Comparison of ENCODE assay signal across 19 cellular contexts in the genomic region with DNA sequence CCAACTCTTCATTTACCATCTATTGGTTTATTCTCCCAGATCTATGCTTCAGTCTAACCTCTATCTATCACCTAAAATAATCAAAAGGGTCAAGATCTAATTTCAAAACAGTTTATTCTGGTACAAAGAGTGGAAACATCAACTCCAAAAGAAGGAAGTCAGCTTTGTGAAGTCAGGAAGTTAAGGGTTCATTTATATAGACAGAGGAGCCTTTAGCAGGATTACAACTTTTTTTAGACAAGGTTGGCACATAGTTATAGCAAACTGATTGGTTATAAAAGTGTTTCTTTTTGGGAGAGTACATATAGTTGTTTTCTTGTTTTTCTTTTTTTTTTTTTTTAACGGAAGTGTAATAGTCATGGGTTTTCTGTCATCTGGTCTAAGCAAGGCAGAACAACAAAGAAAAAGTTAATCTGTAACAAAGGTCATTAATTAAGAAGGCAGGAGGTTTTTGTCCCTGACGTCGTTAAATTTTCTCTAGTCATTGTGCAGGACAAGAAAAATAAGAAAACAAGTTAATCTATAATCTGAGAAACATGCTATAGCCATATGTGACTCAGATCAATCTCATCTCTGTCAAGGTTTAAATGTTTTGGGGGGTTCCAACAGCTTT. TPM values are rescaled to one million over a fixed set of nuclear protein-coding genes. Genes with fewer than 3 reads are reported as not detected.
DNase-seq lines count a peak whose midpoint lies in the region; ATAC-seq and TF ChIP-seq lines count a peak whose summit lies in the region.
"Had no signal": no experiment of that assay in that cellular context is flagged by ENCODE, and none has a peak within 500 bp of the region (broad histone marks: within the 10 kb centered on the region; RNA-seq: fewer than 3 reads in every experiment).

No MANE protein-coding gene starts in this region.

- no peaks in the 10 kb centered on the region for H3K36me3 ChIP-seq in Loucy (ENCODE audit: insufficient read depth, low read length)
- no peaks in the 10 kb centered on the region for H3K36me3 ChIP-seq in colonic mucosa
- H3K36me3 ChIP-seq: ovary had no signal

- no peaks in the 10 kb centered on the region for H4K20me1 ChIP-seq in Loucy (ENCODE audit: insufficient read depth, low read length, poor library complexity, severe bottlenecking)

- no peak overlapping the region for H3K4me2 ChIP-seq in Loucy (ENCODE audit: low read depth, low read length, poor library complexity, severe bottlenecking)
- H3K4me2 ChIP-seq: KMS-11 had no signal

- peaks cover 23% of the 10 kb centered on the region for H3K4me1 ChIP-seq in Loucy (ENCODE audit: insufficient read depth, low read length, poor library complexity, severe bottlenecking)
- H3K4me1 ChIP-seq in colonic mucosa: no peaks in the 10 kb centered on the region

- no peaks in the 10 kb centered on the region for H3K27me3 ChIP-seq in Loucy (ENCODE audit: insufficient read depth, low read length, poor library complexity, severe bottlenecking)
- H3K27me3 ChIP-seq in colonic mucosa: no peaks in the 10 kb centered on the region
- H3K27me3 ChIP-seq: ovary had no signal

- no peak for DNase-seq in stimulated activated naive CD8-positive, alpha-beta T cell treated with anti-CD3 and anti-CD28 coated beads, Interleukin-15, Interleukin-2, amounts not matched to agents 100 U/mL and 50 U/mL, for 24 hours
- DNase-seq in foreskin melanocyte: peak; percentile 48
- no peak for DNase-seq in colonic mucosa
- no peak for DNase-seq in activated T-cell treated with anti-CD3 and anti-CD28 coated beads, Interleukin-2, amount 50 U/mL, for 72 hours
- no peak for DNase-seq in NCI-H1417 (lab: John Stamatoyannopoulos, UW)
- DNase-seq in NCI-H82 treated with DMSO at 0.1 percent for 48 hours (lab: John Stamatoyannopoulos, UW; ENCODE audit: unreplicated experiment): no peak
- DNase-seq: activated CD4-positive, alpha-beta memory T cell treated with anti-CD3 and anti-CD28 coated beads for 36 hours; activated effector memory CD4-positive, alpha-beta T cell treated with Interleukin-2 at 50 U/mL for 16 hours; DMS79 treated with DMSO at 0.1 percent for 48 hours; hypothalamus; NCI-H2081 treated with DMSO at 0.1 percent for 48 hours; OCI-M1; ovary had no signal

- H3K4me3 ChIP-seq in Loucy (ENCODE audit: low read length, poor library complexity, severe bottlenecking) (no peak overlapping the region), colonic mucosa (no peak overlapping the region)
- H3K4me3 ChIP-seq: ovary had no signal

- H3K9me3 Mint-ChIP-seq in stimulated activated naive CD8-positive, alpha-beta T cell treated with anti-CD3 and anti-CD28 coated beads, Interleukin-15, Interleukin-2, amounts not matched to agents 100 ng/mL and 50 ng/mL, for 24 hours: no peaks in the 10 kb centered on the region
- no peaks in the 10 kb centered on the region for H3K9me3 Mint-ChIP-seq in activated T-cell treated with anti-CD3 and anti-CD28 coated beads, Interleukin-2, amount 50 U/mL, for 72 hours
- H3K9me3 Mint-ChIP-seq: activated CD4-positive, alpha-beta memory T cell treated with anti-CD3 and anti-CD28 coated beads for 36 hours had no signal

- H2AFZ ChIP-seq in Loucy (ENCODE audit: low read length): peak overlapping the region; percentile 91

- TF ChIP-seq CTCF in Loucy (conservative IDR thresholded peaks at IDR 0.05; ENCODE audit: low read length): no peak
- no peak for TF ChIP-seq CTCF in colonic mucosa (IDR thresholded peaks at IDR 0.05)

- ATAC-seq in stimulated activated naive CD8-positive, alpha-beta T cell treated with anti-CD3 and anti-CD28 coated beads, Interleukin-15, Interleukin-2, amounts not matched to agents 100 U/mL and 50 U/mL, for 24 hours: no peak
- ATAC-seq in activated T-cell treated with anti-CD3 and anti-CD28 coated beads, Interleukin-2, amount 50 U/mL, for 72 hours (replicated peaks in 1 of 2): no peak
- ATAC-seq: esophagus mucosa had no signal

- no peaks in the 10 kb centered on the region for H3K9me3 ChIP-seq in Loucy (ENCODE audit: insufficient read depth, low read depth, low read length)
- H3K9me3 ChIP-seq in colonic mucosa: no peaks in the 10 kb centered on the region
- H3K9me3 ChIP-seq: ovary had no signal

- peaks cover 8% of the 10 kb centered on the region for H3K4me1 Mint-ChIP-seq in stimulated activated naive CD8-positive, alpha-beta T cell treated with anti-CD3 and anti-CD28 coated beads, Interleukin-15, Interleukin-2, amounts not matched to agents 100 ng/mL and 50 ng/mL, for 24 hours (ENCODE audit: low read depth)
- H3K4me1 Mint-ChIP-seq in activated T-cell treated with anti-CD3 and anti-CD28 coated beads, Interleukin-2, amount 50 U/mL, for 72 hours (ENCODE audit: low read depth): peaks cover 8% of the 10 kb centered on the region

- H3K9me2 ChIP-seq in Loucy (replicated peaks; ENCODE audit: low read depth, low read length): no peaks in the 10 kb centered on the region

- H3K79me2 ChIP-seq in Loucy (ENCODE audit: insufficient read depth, low read length): no peaks in the 10 kb centered on the region

- H3K9ac ChIP-seq in Loucy (ENCODE audit: low read depth, low read length, poor library complexity, severe bottlenecking) (no peak overlapping the region), colonic mucosa (ENCODE audit: low read depth in 2 of 2, low read length in 2 of 2) (no peak overlapping the region)
- H3K9ac ChIP-seq: KMS-11 had no signal

- H3K27ac Mint-ChIP-seq in stimulated activated naive CD8-positive, alpha-beta T cell treated with anti-CD3 and anti-CD28 coated beads, Interleukin-15, Interleukin-2, amounts not matched to agents 100 ng/mL and 50 ng/mL, for 24 hours: peak overlapping the region; percentile 22
- H3K27ac Mint-ChIP-seq in activated T-cell treated with anti-CD3 and anti-CD28 coated beads, Interleukin-2, amount 50 U/mL, for 72 hours: no peak overlapping the region
- H3K27ac Mint-ChIP-seq: activated CD4-positive, alpha-beta memory T cell treated with anti-CD3 and anti-CD28 coated beads for 36 hours had no signal

- no peaks in the 10 kb centered on the region for H3F3A ChIP-seq in Loucy (ENCODE audit: low read depth)

- no peaks in the 10 kb centered on the region for H3K36me3 Mint-ChIP-seq in stimulated activated naive CD8-positive, alpha-beta T cell treated with anti-CD3 and anti-CD28 coated beads, Interleukin-15, Interleukin-2, amounts not matched to agents 100 ng/mL and 50 ng/mL, for 24 hours (ENCODE audit: low read depth)
- no peaks in the 10 kb centered on the region for H3K36me3 Mint-ChIP-seq in activated T-cell treated with anti-CD3 and anti-CD28 coated beads, Interleukin-2, amount 50 U/mL, for 72 hours (ENCODE audit: insufficient read depth in 2 of 2)
- H3K36me3 Mint-ChIP-seq: activated CD4-positive, alpha-beta memory T cell treated with anti-CD3 and anti-CD28 coated beads for 36 hours had no signal

- no peak overlapping the region for H3K27ac ChIP-seq in colonic mucosa
- H3K27ac ChIP-seq: KMS-11, ovary had no signal

- H3K4me3 Mint-ChIP-seq in stimulated activated naive CD8-positive, alpha-beta T cell treated with anti-CD3 and anti-CD28 coated beads, Interleukin-15, Interleukin-2, amounts not matched to agents 100 ng/mL and 50 ng/mL, for 24 hours: no peak overlapping the region
- no peak overlapping the region for H3K4me3 Mint-ChIP-seq in activated T-cell treated with anti-CD3 and anti-CD28 coated beads, Interleukin-2, amount 50 U/mL, for 72 hours
- H3K4me3 Mint-ChIP-seq: activated CD4-positive, alpha-beta memory T cell treated with anti-CD3 and anti-CD28 coated beads for 36 hours had no signal

- no peaks in the 10 kb centered on the region for H3K27me3 Mint-ChIP-seq in stimulated activated naive CD8-positive, alpha-beta T cell treated with anti-CD3 and anti-CD28 coated beads, Interleukin-15, Interleukin-2, amounts not matched to agents 100 ng/mL and 50 ng/mL, for 24 hours
- H3K27me3 Mint-ChIP-seq in activated T-cell treated with anti-CD3 and anti-CD28 coated beads, Interleukin-2, amount 50 U/mL, for 72 hours (ENCODE audit: low read depth): no peaks in the 10 kb centered on the region

- intact Hi-C loops in colonic mucosa (cut with DNase I): no loop called here

RNA-seq across cellular contexts. Expression of a gene that starts 13.0 kb away (rescaled TPM):
- 10 to 100 TPM in 1 of 2 donors, 1 to 10 TPM in 1; 4.6 to 12.1 TPM for total RNA-seq in colonic mucosa
- not detected for total RNA-seq in activated T-cell treated with anti-CD3 and anti-CD28 coated beads, Interleukin-2, amount 50 U/mL, for 72 hours
- total RNA-seq: activated CD4-positive, alpha-beta memory T cell treated with anti-CD3 and anti-CD28 coated beads for 36 hours; lung microvascular endothelial cell; T-helper 2 cell treated with Interferon-gamma antibody and Interleukin-4, amounts not matched to agents 100 ng/mL and 5 ng/mL, for 36 hours had no signal

RNA-seq across cellular contexts. Expression of a gene that starts 22.2 kb away (rescaled TPM):
- 1 to 10 TPM; 4.3 to 6.0 TPM for total RNA-seq in colonic mucosa
- 1 to 10 TPM; 2.5 to 3.1 TPM for total RNA-seq in activated T-cell treated with anti-CD3 and anti-CD28 coated beads, Interleukin-2, amount 50 U/mL, for 72 hours

Comparison
In these comparisons a context has a peak if more than half of its experiments do, and no peak if none do; other contexts are left out.
1. RNA of a gene that starts 13.0 kb away (total RNA-seq): 4.6 to 12.1 TPM in colonic mucosa; not detected in activated T-cell treated with anti-CD3 and anti-CD28 coated beads, Interleukin-2, amount 50 U/mL, for 72 hours; every median in the first group is over 4 times any median in the second.